Comparison of ENCODE assay signal across 8 cellular contexts in the genomic region with DNA sequence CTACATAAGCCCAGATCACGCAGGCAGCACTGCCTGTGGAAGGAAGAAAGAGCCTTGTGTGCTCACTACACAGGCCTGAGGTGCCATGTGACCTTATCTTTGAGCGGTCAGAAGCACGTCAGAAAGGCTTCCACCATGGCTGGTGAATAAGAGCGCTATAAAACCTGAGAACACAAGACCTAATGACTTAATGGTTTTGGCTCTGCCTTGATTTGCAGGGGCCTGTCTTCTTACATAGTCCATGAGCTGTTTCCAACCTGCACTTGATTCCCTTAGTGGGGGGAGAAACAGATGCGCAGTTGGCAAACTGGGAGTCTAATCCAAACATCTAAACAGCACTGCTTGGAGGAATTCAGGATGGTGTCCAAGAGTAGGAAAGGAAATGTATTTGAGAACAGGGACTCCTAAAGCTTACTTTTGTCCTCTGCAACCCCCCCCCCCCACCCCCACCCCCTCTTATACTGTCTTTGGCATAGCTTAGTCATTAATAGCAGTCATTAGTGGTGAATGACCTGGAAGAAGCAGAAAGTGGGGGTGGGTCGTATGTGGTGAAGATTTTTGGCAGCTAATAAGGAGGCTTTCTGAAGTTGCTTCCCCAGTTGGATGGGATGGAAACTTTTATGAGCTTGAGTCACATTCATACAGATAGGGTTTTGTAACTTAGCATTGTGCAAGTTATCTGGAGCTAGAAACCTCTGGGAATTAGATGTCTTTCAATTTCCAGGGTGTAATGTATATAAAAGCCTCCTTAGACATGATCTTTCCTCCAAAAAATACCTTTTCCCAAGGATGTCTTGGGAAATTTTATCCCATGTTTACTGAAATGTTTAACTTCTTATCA.
DNase-seq lines count a peak whose midpoint lies in the region; FAIRE-seq and TF ChIP-seq lines count a peak whose summit lies in the region.
"Had no signal": no experiment of that assay in that cellular context is flagged by ENCODE, and none has a peak within 500 bp of the region (broad histone marks: within the 10 kb centered on the region; RNA-seq: fewer than 3 reads in every experiment).

No MANE protein-coding gene starts in this region.

- H3K9ac ChIP-seq in keratinocyte (ENCODE audit: control insufficient read depth, extremely low read depth, insufficient read depth, low read length), result no peak overlapping the region

- TF ChIP-seq CTCF in HEK293 (tag by site-specific recombination; IDR thresholded peaks at IDR 0.05), result no peak
- TF ChIP-seq CTCF in astrocyte of the spinal cord (IDR thresholded peaks at IDR 0.05; ENCODE audit: low read depth, low read length), result no peak
- TF ChIP-seq CTCF in keratinocyte (optimal IDR thresholded peaks at IDR 0.05 in 1 of 3, IDR thresholded peaks at IDR 0.05 in 1 of 3, conservative IDR thresholded peaks at IDR 0.05 in 1 of 3; ENCODE audit: extremely low read depth in 1 of 3, insufficient read depth in 2 of 3, low read length in 3 of 3), result no peak
- no peak for TF ChIP-seq CTCF in transverse colon (IDR thresholded peaks at IDR 0.05)

- TF ChIP-seq EP300 in transverse colon (IDR thresholded peaks at IDR 0.05; ENCODE audit: low read depth), result peak; percentile 95

- CTCF ChIA-PET in HEK293 (lab: Yijun Ruan, JAX), result no interaction called here

- H3K36me3 ChIP-seq in HEK293 (ENCODE audit: control insufficient read depth in 2 of 2, insufficient read depth in 1 of 2, low read length in 2 of 2) (no peaks in the 10 kb centered on the region), keratinocyte (ENCODE audit: control insufficient read depth in 2 of 2, extremely low read depth in 1 of 2, insufficient read depth in 2 of 2, low read length in 2 of 2) (no peaks in the 10 kb centered on the region), transverse colon (no peaks in the 10 kb centered on the region)

- WGBS in transverse colon (ENCODE audit: low coverage in 1 of 2), 2 donors, result 50 to 58% methylated on average over 3 to 6 of the region's 6 CpGs

- H4K20me1 ChIP-seq in keratinocyte (ENCODE audit: control insufficient read depth, extremely low read depth, insufficient read depth, low read length), result no peaks in the 10 kb centered on the region

- no peaks in the 10 kb centered on the region for H3K9me1 ChIP-seq in keratinocyte (ENCODE audit: control insufficient read depth, extremely low read depth, insufficient read depth, low read length)

- in situ Hi-C loops in astrocyte of the spinal cord (cut with HindIII; ENCODE audit: low sequenced_read_pairs), result no loop called here
- in situ Hi-C loops in transverse colon (cut with MboI; ENCODE audit: low pct_ligation_motif_present in 1 of 4, low pct_unique_long_range_greater_than_20kb in 1 of 4, low sequenced_read_pairs in 3 of 4), result loop anchor here in 1 of 4 donors (25.0 kb wide), 1 partner anchor 452 kb away; a partner anchor contains a TSS

- peak overlapping the region; percentile 47 for H3K27ac ChIP-seq in HEK293 (ENCODE audit: extremely low read depth, low read depth, low read length)
- peak overlapping the region; percentile 3 for H3K27ac ChIP-seq in keratinocyte (ENCODE audit: control insufficient read depth, insufficient read depth, low read length)
- peak overlapping the region; percentile 70 to 86 (median 77) for H3K27ac ChIP-seq in transverse colon

- H3K4me2 ChIP-seq in keratinocyte (ENCODE audit: control insufficient read depth, extremely low read depth, insufficient read depth, low read depth, low read length), result no peak overlapping the region

- dilution Hi-C loops in keratinocyte (cut with MboI; ENCODE audit: extremely low pct_ligation_motif_present, low sequenced_read_pairs), result no loop called here

- H3K9me3 ChIP-seq in HEK293 (ENCODE audit: control insufficient read depth, insufficient read depth, low read depth, low read length) (no peaks in the 10 kb centered on the region), keratinocyte (ENCODE audit: control insufficient read depth, low read depth, low read length) (no peaks in the 10 kb centered on the region), transverse colon (no peaks in the 10 kb centered on the region)

- FAIRE-seq in keratinocyte (lab: Jason Lieb, UNC), result peak; percentile 81

- no peak for TF ChIP-seq POLR2A in transverse colon (IDR thresholded peaks at IDR 0.05)

- peak overlapping the region; percentile 72 for H2AFZ ChIP-seq in keratinocyte (ENCODE audit: control insufficient read depth, low read length)

- H3K79me2 ChIP-seq in keratinocyte (ENCODE audit: control insufficient read depth, insufficient read depth, low read length), result no peaks in the 10 kb centered on the region

- peak; percentile 95 for DNase-seq in astrocyte of the spinal cord (ENCODE audit: low read depth, low spot score)
- DNase-seq in keratinocyte (ENCODE audit: low read depth, low spot score), result peak; percentile 56
- DNase-seq in transverse colon, result peak; percentile 50
- DNase-seq in DMS53 (lab: John Stamatoyannopoulos, UW), result no peak
- no peak for DNase-seq in COR-L47 (lab: John Stamatoyannopoulos, UW)
- DNase-seq in amygdala (lab: John Stamatoyannopoulos, UW), result no peak
- DNase-seq: activated naive CD8-positive, alpha-beta T cell treated with anti-CD3 and anti-CD28 coated beads for 36 hours had no signal

- H3K4me3 ChIP-seq in HEK293 (ENCODE audit: low read depth, low read length) (no peak overlapping the region), astrocyte of the spinal cord (ENCODE audit: low read depth, low read length) (no peak overlapping the region), keratinocyte (ENCODE audit: control insufficient read depth in 2 of 3, extremely low read depth in 1 of 3, insufficient read depth in 2 of 3, low read depth in 1 of 3, low read length in 3 of 3) (no peak overlapping the region), transverse colon (no peak overlapping the region)

- H3K4me1 ChIP-seq in HEK293 (ENCODE audit: control insufficient read depth, insufficient read depth, low read length), result peaks cover 16% of the 10 kb centered on the region
- peaks cover 6% of the 10 kb centered on the region for H3K4me1 ChIP-seq in keratinocyte (ENCODE audit: control insufficient read depth, extremely low read depth, insufficient read depth, low read length)
- peaks cover 0 to 4% (median 0%) of the 10 kb centered on the region in 4 donors for H3K4me1 ChIP-seq in transverse colon

- H3K27me3 ChIP-seq in keratinocyte (ENCODE audit: control insufficient read depth, extremely low read depth, insufficient read depth, low read length) (no peaks in the 10 kb centered on the region), transverse colon (no peaks in the 10 kb centered on the region)

- POLR2A ChIA-PET in HEK293 (lab: Yijun Ruan, JAX), result no interaction called here

- intact Hi-C loops in transverse colon (cut with DNase I; ENCODE audit: low total_unique reads), result loop anchor here (10.0 kb wide), 1 partner anchor 454 kb away; a partner anchor contains a TSS

TF ChIP-seq in HEK293, 187 proteins besides CTCF, POLR2A, EP300 and RAD21:
- TF ChIP-seq ZNF114 (tag by site-specific recombination; IDR thresholded peaks at IDR 0.05) (no peak), ZNF529 (tag by site-specific recombination; IDR thresholded peaks at IDR 0.05; ENCODE audit: insufficient replicate concordance) (no peak), ZNF473 (tag by site-specific recombination; IDR thresholded peaks at IDR 0.05) (no peak), ZEB2 (tag by site-specific recombination; IDR thresholded peaks at IDR 0.05) (no peak), ZNF248 (tag by site-specific recombination; IDR thresholded peaks at IDR 0.05) (no peak), OVOL3 (tag by site-specific recombination; IDR thresholded peaks at IDR 0.05) (no peak), IKZF3 (tag by site-specific recombination; IDR thresholded peaks at IDR 0.05) (no peak)

Comparison
In these comparisons a context has a peak if more than half of its experiments do, and no peak if none do; other contexts are left out.
1. H3K27ac ChIP-seq: peak in every context shown above with its lines; median percentile 77 in transverse colon; 47 in HEK293; 3 in keratinocyte.
2. DNase-seq: peak in astrocyte of the spinal cord (single experiment), keratinocyte (single experiment) and transverse colon (single experiment); none in DMS53 (single experiment), COR-L47 (single experiment) and amygdala (0 of 56).